10 cellular contexts compared by ENCODE assay signal in the genomic region with DNA sequence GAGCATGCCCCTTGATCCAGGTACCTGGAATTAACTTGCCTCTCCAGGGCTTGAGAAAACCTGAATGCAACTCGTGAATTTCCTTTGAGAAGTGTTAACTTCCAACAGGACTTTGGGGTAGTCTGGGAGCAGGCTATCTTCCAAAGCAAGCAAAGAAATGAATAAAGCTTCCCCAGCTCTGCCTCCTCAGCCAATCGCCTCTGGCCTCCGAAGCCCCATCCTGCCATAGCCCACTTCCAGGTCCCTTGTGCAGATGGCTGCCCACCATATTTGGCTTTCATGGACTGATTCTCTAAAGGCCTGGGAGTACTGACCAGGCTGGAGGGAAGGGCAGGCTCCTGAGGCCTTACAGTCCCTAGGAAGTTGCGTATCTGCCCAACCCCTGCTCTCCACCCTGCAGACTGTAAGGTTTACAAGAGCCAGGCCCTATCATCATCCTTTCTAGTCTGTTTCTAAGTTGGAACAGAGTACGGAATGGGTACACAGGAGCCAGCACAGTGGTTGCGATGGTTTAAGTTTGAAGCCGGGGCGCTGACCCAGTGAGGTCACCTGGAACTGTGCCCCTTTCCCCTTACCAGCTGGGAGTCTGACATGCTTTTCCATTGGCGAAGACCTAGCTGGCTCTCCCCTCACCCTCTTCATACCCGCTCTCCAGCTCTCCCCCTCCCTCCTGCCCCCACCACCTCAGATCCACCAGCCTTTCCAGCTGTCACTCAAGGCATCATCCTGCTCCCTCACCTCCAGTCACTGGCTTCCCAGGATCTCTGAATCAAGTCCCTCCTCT. TPM values are rescaled to one million over a fixed set of nuclear protein-coding genes. Genes with fewer than 3 reads are reported as not detected.
DNase-seq lines count a peak whose midpoint lies in the region; ATAC-seq, FAIRE-seq and TF ChIP-seq lines count a peak whose summit lies in the region.
"Had no signal": no experiment of that assay in that cellular context is flagged by ENCODE, and none has a peak within 500 bp of the region (broad histone marks: within the 10 kb centered on the region; RNA-seq: fewer than 3 reads in every experiment).

No MANE protein-coding gene starts in this region.

- H3K27ac ChIP-seq in SK-N-SH (ENCODE audit: low read depth in 2 of 2, low read length in 1 of 2) (peak overlapping the region; percentile 61 to 88; a peak in 3 of 4 replicates), keratinocyte (ENCODE audit: control insufficient read depth, insufficient read depth, low read length) (no peak overlapping the region), subcutaneous abdominal adipose tissue (ENCODE audit: low read depth, low read length) (no peak overlapping the region)

- intact Hi-C loops in activated T-helper 1 cell treated with anti-CD3 and anti-CD28 coated beads, Interleukin-12 subunit alpha, Interleukin-12 subunit beta, Interleukin-2, Interleukin-4 antibody, amounts not matched to agents 30 ng/mL and 10 ng/mL and 1 ng/mL, durations not matched to agents 14 hours and 24 hours and 36 hours (cut with micrococcal nuclease), result loop anchor here (2.0 to 10.0 kb wide), 9 partner anchors 13 to 1651 kb away; a partner anchor contains a TSS

- H3K27me3 Mint-ChIP-seq in activated T-helper 1 cell treated with anti-CD3 and anti-CD28 coated beads, Interleukin-12 subunit alpha, Interleukin-12 subunit beta, Interleukin-2, Interleukin-4 antibody, amounts not matched to agents 30 ng/mL and 10 ng/mL and 1 ng/mL, durations not matched to agents 14 hours and 24 hours and 36 hours (ENCODE audit: insufficient read depth), result no peaks in the 10 kb centered on the region

- no peaks in the 10 kb centered on the region for H3K9me3 Mint-ChIP-seq in activated T-helper 1 cell treated with anti-CD3 and anti-CD28 coated beads, Interleukin-12 subunit alpha, Interleukin-12 subunit beta, Interleukin-2, Interleukin-4 antibody, amounts not matched to agents 30 ng/mL and 10 ng/mL and 1 ng/mL, durations not matched to agents 14 hours and 24 hours and 36 hours

- H3K27ac Mint-ChIP-seq in activated T-helper 1 cell treated with anti-CD3 and anti-CD28 coated beads, Interleukin-12 subunit alpha, Interleukin-12 subunit beta, Interleukin-2, Interleukin-4 antibody, amounts not matched to agents 30 ng/mL and 10 ng/mL and 1 ng/mL, durations not matched to agents 14 hours and 24 hours and 36 hours, result peak overlapping the region; percentile 85

- ATAC-seq in SK-N-SH treated with all-trans-retinoic acid at 6 μM for 48 hours, result no peak
- no peak for ATAC-seq in GM18505 (IDR thresholded peaks at IDR 0.05; ENCODE audit: unreplicated experiment)
- no peak for ATAC-seq in HG02571 (IDR thresholded peaks at IDR 0.05; ENCODE audit: unreplicated experiment)

- peaks cover 36 to 37% of the 10 kb centered on the region in 2 experiments for H3K4me1 ChIP-seq in SK-N-SH (ENCODE audit: control insufficient read depth in 1 of 2, insufficient read depth in 2 of 2, low read depth in 1 of 2, low read length in 1 of 2)
- H3K4me1 ChIP-seq in keratinocyte (ENCODE audit: control insufficient read depth, extremely low read depth, insufficient read depth, low read length), result peaks cover 56% of the 10 kb centered on the region
- H3K4me1 ChIP-seq in subcutaneous abdominal adipose tissue (ENCODE audit: control insufficient read depth in 5 of 5, insufficient read depth in 5 of 5, low read length in 5 of 5), result peaks cover 24 to 95% (median 79%) of the 10 kb centered on the region in 5 donors

- FAIRE-seq in keratinocyte (lab: Jason Lieb, UNC), result no peak
- FAIRE-seq: A204.1 had no signal

- H3K9ac ChIP-seq in SK-N-SH (peak overlapping the region; percentile 84), keratinocyte (ENCODE audit: control insufficient read depth, extremely low read depth, insufficient read depth, low read length) (no peak overlapping the region), subcutaneous abdominal adipose tissue (ENCODE audit: low read length in 5 of 5) (peak overlapping the region in 4 of 5 donors; percentile 35 to 94 (median 76))

- H3K9me3 ChIP-seq in SK-N-SH (no peaks in the 10 kb centered on the region), keratinocyte (ENCODE audit: control insufficient read depth, low read depth, low read length) (no peaks in the 10 kb centered on the region), subcutaneous abdominal adipose tissue (ENCODE audit: control insufficient read depth in 5 of 5, low read length in 5 of 5) (no peaks in the 10 kb centered on the region)

- no peak for TF ChIP-seq EP300 in SK-N-SH (IDR thresholded peaks at IDR 0.05; ENCODE audit: borderline replicate concordance in 1 of 2, low read depth in 1 of 2, low read length in 1 of 2)

- peaks cover 12% of the 10 kb centered on the region for H3K36me3 Mint-ChIP-seq in activated T-helper 1 cell treated with anti-CD3 and anti-CD28 coated beads, Interleukin-12 subunit alpha, Interleukin-12 subunit beta, Interleukin-2, Interleukin-4 antibody, amounts not matched to agents 30 ng/mL and 10 ng/mL and 1 ng/mL, durations not matched to agents 14 hours and 24 hours and 36 hours (ENCODE audit: low read depth)

- no peaks in the 10 kb centered on the region; the same call in 1 of the 2 replicates for H4K20me1 ChIP-seq in SK-N-SH (ENCODE audit: insufficient read depth)
- H4K20me1 ChIP-seq in keratinocyte (ENCODE audit: control insufficient read depth, extremely low read depth, insufficient read depth, low read length), result peaks cover 3% of the 10 kb centered on the region

- CTCF ChIA-PET in SK-N-SH (lab: Yijun Ruan, JAX), result interaction anchor here (0.8 to 5.1 kb wide), 14 partner anchors 10 to 622 kb away, joined by 3 to 37 read pairs (median 4); a partner anchor contains a TSS

- dilution Hi-C loops in keratinocyte (cut with MboI; ENCODE audit: extremely low pct_ligation_motif_present, low sequenced_read_pairs), result no loop called here

- DNase-seq in SK-N-SH (no peak), keratinocyte (ENCODE audit: low read depth, low spot score) (no peak), CD1c-positive myeloid dendritic cell (ENCODE audit: extremely low spot score) (no peak)
- DNase-seq in activated T-helper 1 cell treated with anti-CD3 and anti-CD28 coated beads, Interleukin-12 subunit alpha, Interleukin-12 subunit beta, Interleukin-2, Interleukin-4 antibody, amounts not matched to agents 30 ng/mL and 10 ng/mL and 1 ng/mL, durations not matched to agents 14 hours and 24 hours and 36 hours (ENCODE audit: low spot score), result no peak
- DNase-seq: effector CD4-positive, alpha-beta T cell had no signal

- TF ChIP-seq RAD21 in SK-N-SH (IDR thresholded peaks at IDR 0.05; ENCODE audit: low read length), result no peak

- H3K9me1 ChIP-seq in keratinocyte (ENCODE audit: control insufficient read depth, extremely low read depth, insufficient read depth, low read length), result no peaks in the 10 kb centered on the region

- H3K4me3 ChIP-seq in SK-N-SH (ENCODE audit: low read depth in 2 of 2, low read length in 1 of 2), result peak overlapping the region; percentile 82 to 96
- H3K4me3 ChIP-seq in keratinocyte (ENCODE audit: control insufficient read depth in 2 of 3, extremely low read depth in 1 of 3, insufficient read depth in 2 of 3, low read depth in 1 of 3, low read length in 3 of 3), result peak overlapping the region in 1 of 3 experiments; percentile 87
- peak overlapping the region; percentile 75 to 99 (median 96) for H3K4me3 ChIP-seq in subcutaneous abdominal adipose tissue (ENCODE audit: low read depth in 1 of 5, low read length in 5 of 5)

- peak overlapping the region; percentile 94 for H3K4me2 ChIP-seq in SK-N-SH
- peak overlapping the region; percentile 89 for H3K4me2 ChIP-seq in keratinocyte (ENCODE audit: control insufficient read depth, extremely low read depth, insufficient read depth, low read depth, low read length)

- H3K79me2 ChIP-seq in SK-N-SH (ENCODE audit: insufficient read depth) (peaks cover 45% of the 10 kb centered on the region), keratinocyte (ENCODE audit: control insufficient read depth, insufficient read depth, low read length) (peaks cover 38% of the 10 kb centered on the region)

- H2AFZ ChIP-seq in SK-N-SH (ENCODE audit: low read depth) (no peak overlapping the region), keratinocyte (ENCODE audit: control insufficient read depth, low read length) (no peak overlapping the region)

- POLR2A ChIA-PET in SK-N-SH (lab: Yijun Ruan, JAX), result interaction anchor here (1.4 kb wide), 1 partner anchor 10 kb away, joined by 5 read pairs; no protein-coding TSS in a partner anchor

- H3K27me3 ChIP-seq in SK-N-SH (ENCODE audit: insufficient read depth) (no peaks in the 10 kb centered on the region), keratinocyte (ENCODE audit: control insufficient read depth, extremely low read depth, insufficient read depth, low read length) (no peaks in the 10 kb centered on the region), subcutaneous abdominal adipose tissue (ENCODE audit: control insufficient read depth in 5 of 5, insufficient read depth in 4 of 5, low read length in 5 of 5) (no peaks in the 10 kb centered on the region)

- peak overlapping the region; percentile 89 for H3K4me3 Mint-ChIP-seq in activated T-helper 1 cell treated with anti-CD3 and anti-CD28 coated beads, Interleukin-12 subunit alpha, Interleukin-12 subunit beta, Interleukin-2, Interleukin-4 antibody, amounts not matched to agents 30 ng/mL and 10 ng/mL and 1 ng/mL, durations not matched to agents 14 hours and 24 hours and 36 hours

- peaks cover 0 to 7% of the 10 kb centered on the region in 2 experiments for H3K36me3 ChIP-seq in SK-N-SH (replicated peaks in 1 of 2; ENCODE audit: control insufficient read depth in 1 of 2, insufficient read depth in 2 of 2, low read length in 1 of 2)
- H3K36me3 ChIP-seq in keratinocyte (ENCODE audit: control insufficient read depth in 2 of 2, extremely low read depth in 1 of 2, insufficient read depth in 2 of 2, low read length in 2 of 2), result peaks cover 2 to 3% of the 10 kb centered on the region in 2 experiments
- peaks cover 0 to 10% (median 9%) of the 10 kb centered on the region in 5 donors for H3K36me3 ChIP-seq in subcutaneous abdominal adipose tissue (ENCODE audit: control insufficient read depth in 5 of 5, insufficient read depth in 5 of 5, low read length in 5 of 5)

- TF ChIP-seq CTCF in SK-N-SH (IDR thresholded peaks at IDR 0.05) (no peak), keratinocyte (optimal IDR thresholded peaks at IDR 0.05 in 1 of 3, IDR thresholded peaks at IDR 0.05 in 1 of 3, conservative IDR thresholded peaks at IDR 0.05 in 1 of 3; ENCODE audit: extremely low read depth in 1 of 3, insufficient read depth in 2 of 3, low read length in 3 of 3) (no peak)

- peaks cover 18% of the 10 kb centered on the region for H3F3A ChIP-seq in SK-N-SH (replicated peaks; ENCODE audit: insufficient read depth)

- no peaks in the 10 kb centered on the region for H3K9me2 ChIP-seq in SK-N-SH

- no peak for TF ChIP-seq POLR2A in GM18505 (IDR thresholded peaks at IDR 0.05; ENCODE audit: borderline replicate concordance, extremely low read depth, insufficient read depth, insufficient read length)

- WGBS in SK-N-SH (ENCODE audit: low lambda C conversion rate), result 93% methylated on average over 9 of the region's 10 CpGs

- H3K4me1 Mint-ChIP-seq in activated T-helper 1 cell treated with anti-CD3 and anti-CD28 coated beads, Interleukin-12 subunit alpha, Interleukin-12 subunit beta, Interleukin-2, Interleukin-4 antibody, amounts not matched to agents 30 ng/mL and 10 ng/mL and 1 ng/mL, durations not matched to agents 14 hours and 24 hours and 36 hours (ENCODE audit: low read depth), result peaks cover 52% of the 10 kb centered on the region

RNA-seq across cellular contexts. Expression of a gene that starts 1.1 kb away (rescaled TPM):
- polyA plus RNA-seq in SK-N-SH (2012; rRNA removed), result 14.0 and 18.4 TPM in 2 replicates
- 7.9 and 12.9 TPM in 2 replicates for polyA plus RNA-seq in SK-N-SH (2012; cell fraction: cytosol; rRNA removed)
- 48.3 and 66.5 TPM in 2 replicates for polyA plus RNA-seq in SK-N-SH (2012; cell fraction: nucleus; rRNA removed)
- total RNA-seq in activated T-helper 1 cell treated with anti-CD3 and anti-CD28 coated beads, Interleukin-12 subunit alpha, Interleukin-12 subunit beta, Interleukin-2, Interleukin-4 antibody, amounts not matched to agents 30 ng/mL and 10 ng/mL and 1 ng/mL, durations not matched to agents 14 hours and 24 hours and 36 hours, result 62.0 and 63.6 TPM in 2 replicates
- 20.5 to 44.3 TPM (median 24.9 TPM) in 3 replicates for polyA plus RNA-seq in keratinocyte
- 27.9 TPM for polyA plus RNA-seq in keratinocyte (2011; ENCODE audit: low read depth)
- 22.0 and 44.7 TPM in 2 replicates for polyA plus RNA-seq in keratinocyte (2011; cell fraction: cytosol; rRNA removed)
- polyA plus RNA-seq in keratinocyte (2011; cell fraction: nucleus; rRNA removed), result 81.8 and 110 TPM in 2 replicates
- 29.6 and 110 TPM in 2 replicates for polyA plus RNA-seq in keratinocyte (2012; ENCODE audit: low replicate concordance)
- polyA minus RNA-seq in keratinocyte, result 42.4 to 149 TPM (median 45.8 TPM) in 3 replicates
- polyA minus RNA-seq in keratinocyte (2011; cell fraction: cytosol; rRNA and poly(A)+ RNA removed), result 112 TPM
- 87.6 and 115 TPM in 2 replicates for polyA minus RNA-seq in keratinocyte (2011; cell fraction: nucleus; rRNA and poly(A)+ RNA removed)

RNA-seq across cellular contexts. Expression of a gene that starts 1.3 kb away (rescaled TPM):
- polyA plus RNA-seq in SK-N-SH (2012; rRNA removed) (19.1 and 20.4 TPM in 2 replicates), keratinocyte (7.0 to 12.9 TPM (median 9.4 TPM) in 3 replicates)
- polyA plus RNA-seq in SK-N-SH (2012; cell fraction: cytosol; rRNA removed), result 8.2 and 13.5 TPM in 2 replicates
- polyA plus RNA-seq in SK-N-SH (2012; cell fraction: nucleus; rRNA removed), result 27.9 and 28.2 TPM in 2 replicates
- total RNA-seq in activated T-helper 1 cell treated with anti-CD3 and anti-CD28 coated beads, Interleukin-12 subunit alpha, Interleukin-12 subunit beta, Interleukin-2, Interleukin-4 antibody, amounts not matched to agents 30 ng/mL and 10 ng/mL and 1 ng/mL, durations not matched to agents 14 hours and 24 hours and 36 hours, result 10.6 and 11.6 TPM in 2 replicates
- polyA plus RNA-seq in keratinocyte (2011; ENCODE audit: low read depth), result 1.9 TPM
- 3.8 and 10.0 TPM in 2 replicates for polyA plus RNA-seq in keratinocyte (2011; cell fraction: cytosol; rRNA removed)
- 14.0 and 17.0 TPM in 2 replicates for polyA plus RNA-seq in keratinocyte (2011; cell fraction: nucleus; rRNA removed)
- 6.7 and 12.2 TPM in 2 replicates for polyA plus RNA-seq in keratinocyte (2012; ENCODE audit: low replicate concordance)
- 5.5 to 11.7 TPM (median 8.4 TPM) in 3 replicates for polyA minus RNA-seq in keratinocyte
- 14.6 TPM for polyA minus RNA-seq in keratinocyte (2011; cell fraction: cytosol; rRNA and poly(A)+ RNA removed)
- polyA minus RNA-seq in keratinocyte (2011; cell fraction: nucleus; rRNA and poly(A)+ RNA removed), result 10.2 and 12.7 TPM in 2 replicates

Comparison
In these comparisons a context has a peak if more than half of its experiments do, and no peak if none do; other contexts are left out.
1. H3K27ac ChIP-seq: peak in SK-N-SH (2 of 2); none in keratinocyte (single experiment) and subcutaneous abdominal adipose tissue (single experiment).